15 cellular contexts compared by ENCODE assay signal in genomic region chr4:159179310-159179958, GRCh38.
A peak's percentile ranks its signal among the peaks of the same experiment; 100 is the strongest.
DNase-seq lines count a peak whose midpoint lies in the region; ATAC-seq and TF ChIP-seq lines count a peak whose summit lies in the region.
"Had no signal": no experiment of that assay in that cellular context is flagged by ENCODE, and none has a peak within 500 bp of the region (broad histone marks: within the 10 kb centered on the region; RNA-seq: fewer than 3 reads in every experiment).

No MANE protein-coding gene starts in this region.

- ATAC-seq in Right ventricle myocardium inferior (no peak), upper lobe of right lung (peak; percentile 28), GM19463 (IDR thresholded peaks at IDR 0.05; ENCODE audit: unreplicated experiment) (no peak)
- ATAC-seq: mucosa of descending colon had no signal

- H3K4me3 Mint-ChIP-seq in endothelial cell (ENCODE audit: unreplicated experiment), result no peak overlapping the region
- no peak overlapping the region for H3K4me3 Mint-ChIP-seq in nephron progenitor cell
- H3K4me3 Mint-ChIP-seq: activated CD4-positive, alpha-beta T cell treated with anti-CD3 and anti-CD28 coated beads, Interleukin-2, amount 10 ng/mL, durations not matched to agents 7 days and 5 days had no signal

- H3K27me3 ChIP-seq in cardiac muscle cell (no peaks in the 10 kb centered on the region), upper lobe of right lung (no peaks in the 10 kb centered on the region)
- H3K27me3 ChIP-seq: testis had no signal

- H3K27me3 Mint-ChIP-seq in endothelial cell (ENCODE audit: unreplicated experiment), result peaks cover 7% of the 10 kb centered on the region
- no peaks in the 10 kb centered on the region for H3K27me3 Mint-ChIP-seq in nephron progenitor cell (ENCODE audit: low read depth, poor library complexity)
- H3K27me3 Mint-ChIP-seq: activated CD4-positive, alpha-beta T cell treated with anti-CD3 and anti-CD28 coated beads, Interleukin-2, amount 10 ng/mL, durations not matched to agents 7 days and 5 days had no signal

- H3K9me3 Mint-ChIP-seq in endothelial cell (ENCODE audit: unreplicated experiment) (no peaks in the 10 kb centered on the region), nephron progenitor cell (peaks cover 5% of the 10 kb centered on the region)

- H3K36me3 Mint-ChIP-seq in endothelial cell (ENCODE audit: low read depth, unreplicated experiment) (no peaks in the 10 kb centered on the region), nephron progenitor cell (ENCODE audit: low read depth) (peaks cover 4% of the 10 kb centered on the region)

- H3K36me3 ChIP-seq in cardiac muscle cell (no peaks in the 10 kb centered on the region), upper lobe of right lung (no peaks in the 10 kb centered on the region)

- H3K4me1 ChIP-seq in cardiac muscle cell (ENCODE audit: low read depth) (peaks cover 40% of the 10 kb centered on the region), upper lobe of right lung (peaks cover 54% of the 10 kb centered on the region)
- H3K4me1 ChIP-seq: testis had no signal

- H3K4me3 ChIP-seq in cardiac muscle cell (no peak overlapping the region), upper lobe of right lung (no peak overlapping the region)
- H3K4me3 ChIP-seq: mucosa of descending colon, PC-9, skin epidermis, testis had no signal

- peak in 1 of 2 donors; percentile 5 for DNase-seq in cardiac muscle cell (ENCODE audit: low read depth in 1 of 2, low spot score in 1 of 2)
- DNase-seq in Right ventricle myocardium inferior (ENCODE audit: missing footprints), result no peak
- no peak for DNase-seq in endothelial cell (ENCODE audit: low spot score)
- DNase-seq in nephron progenitor cell, result no peak
- DNase-seq in upper lobe of right lung, result no peak
- DNase-seq in midbrain (lab: John Stamatoyannopoulos, UW), result no peak
- DNase-seq in NCI-H2107 treated with DMSO at 0.1 percent for 48 hours (lab: John Stamatoyannopoulos, UW; ENCODE audit: unreplicated experiment), result no peak
- DNase-seq: activated CD4-positive, alpha-beta T cell treated with anti-CD3 and anti-CD28 coated beads, Interleukin-2, amount 10 ng/mL, durations not matched to agents 7 days and 5 days; mucosa of descending colon; NCI-H345; PC-9; T-helper 1 cell; testis had no signal

- intact Hi-C loops in Right ventricle myocardium inferior (cut with DNase I) (loop anchor here (5.0 to 10.0 kb wide), 3 partner anchors 72 to 447 kb away; no protein-coding TSS in a partner anchor), upper lobe of right lung (cut with DNase I) (no loop called here)

- H3K27ac ChIP-seq in cardiac muscle cell (peak overlapping the region; percentile 64), upper lobe of right lung (no peak overlapping the region)
- H3K27ac ChIP-seq: PC-9 had no signal

- TF ChIP-seq CTCF in cardiac muscle cell (IDR thresholded peaks at IDR 0.05; ENCODE audit: low read depth, low read length) (no peak), endothelial cell (IDR thresholded peaks at IDR 0.05; ENCODE audit: unreplicated experiment) (no peak), nephron progenitor cell (IDR thresholded peaks at IDR 0.05) (no peak), upper lobe of right lung (IDR thresholded peaks at IDR 0.05) (no peak)

- no peaks in the 10 kb centered on the region for H3K9me3 ChIP-seq in cardiac muscle cell (ENCODE audit: low read depth)
- no peaks in the 10 kb centered on the region for H3K9me3 ChIP-seq in upper lobe of right lung
- H3K9me3 ChIP-seq: mucosa of descending colon, testis had no signal

- H3K27ac Mint-ChIP-seq in endothelial cell (ENCODE audit: unreplicated experiment), result peak overlapping the region; percentile 84
- peak overlapping the region; percentile 34 for H3K27ac Mint-ChIP-seq in nephron progenitor cell
- H3K27ac Mint-ChIP-seq: activated CD4-positive, alpha-beta T cell treated with anti-CD3 and anti-CD28 coated beads, Interleukin-2, amount 10 ng/mL, durations not matched to agents 7 days and 5 days had no signal

- H3K4me1 Mint-ChIP-seq in endothelial cell (ENCODE audit: unreplicated experiment), result peaks cover 62% of the 10 kb centered on the region
- peaks cover 33% of the 10 kb centered on the region for H3K4me1 Mint-ChIP-seq in nephron progenitor cell
